In genomic region chr10:5484205-5484604, GRCh38 we compare ENCODE assay signal across 23 cellular contexts. TPM values are rescaled to one million over a fixed set of nuclear protein-coding genes. Genes with fewer than 3 reads are reported as not detected.
DNase-seq lines count a peak whose midpoint lies in the region; ATAC-seq, FAIRE-seq and TF ChIP-seq lines count a peak whose summit lies in the region.
"Had no signal": no experiment of that assay in that cellular context is flagged by ENCODE, and none has a peak within 500 bp of the region (broad histone marks: within the 10 kb centered on the region; RNA-seq: fewer than 3 reads in every experiment).

No MANE protein-coding gene starts in this region.

- peak overlapping the region; percentile 56 for H3K27ac ChIP-seq in keratinocyte (ENCODE audit: control insufficient read depth, insufficient read depth, low read length)
- H3K27ac ChIP-seq: prostate gland, stomach, tibial artery had no signal

- peaks cover 25% of the 10 kb centered on the region for H3K4me1 ChIP-seq in keratinocyte (ENCODE audit: control insufficient read depth, extremely low read depth, insufficient read depth, low read length)
- H3K4me1 ChIP-seq: prostate gland, tibial artery had no signal

- H3K27me3 ChIP-seq in keratinocyte (ENCODE audit: control insufficient read depth, extremely low read depth, insufficient read depth, low read length), result no peaks in the 10 kb centered on the region
- H3K27me3 ChIP-seq: stomach, tibial artery had no signal

- no peaks in the 10 kb centered on the region for H3K36me3 ChIP-seq in keratinocyte (ENCODE audit: control insufficient read depth in 2 of 2, extremely low read depth in 1 of 2, insufficient read depth in 2 of 2, low read length in 2 of 2)
- H3K36me3 ChIP-seq: prostate gland, stomach, tibial artery had no signal

- H3K4me3 ChIP-seq in choroid plexus epithelial cell (ENCODE audit: low read depth, low read length) (no peak overlapping the region), keratinocyte (ENCODE audit: control insufficient read depth in 2 of 3, extremely low read depth in 1 of 3, insufficient read depth in 2 of 3, low read depth in 1 of 3, low read length in 3 of 3) (no peak overlapping the region)
- H3K4me3 ChIP-seq: prostate gland, stomach, tibial artery had no signal

- no peak for FAIRE-seq in H54 (lab: Jason Lieb, UNC)
- FAIRE-seq in keratinocyte (lab: Jason Lieb, UNC), result peak; percentile 98
- FAIRE-seq: D721Med had no signal

- no peaks in the 10 kb centered on the region for H3K79me2 ChIP-seq in keratinocyte (ENCODE audit: control insufficient read depth, insufficient read depth, low read length)

- TF ChIP-seq CTCF in choroid plexus epithelial cell (conservative IDR thresholded peaks at IDR 0.05; ENCODE audit: low read depth, low read length) (no peak), keratinocyte (optimal IDR thresholded peaks at IDR 0.05 in 1 of 3, IDR thresholded peaks at IDR 0.05 in 1 of 3, conservative IDR thresholded peaks at IDR 0.05 in 1 of 3; ENCODE audit: extremely low read depth in 1 of 3, insufficient read depth in 2 of 3, low read length in 3 of 3) (no peak), GM10248 (IDR thresholded peaks at IDR 0.05; ENCODE audit: control extremely low read depth, extremely low read depth, low read depth, missing control alignments) (no peak)

- POLR2A ChIA-PET in GM10248 (lab: Yijun Ruan, JAX), result no interaction called here

- peaks cover 10% of the 10 kb centered on the region for H3K9me3 ChIP-seq in keratinocyte (ENCODE audit: control insufficient read depth, low read depth, low read length)
- H3K9me3 ChIP-seq: prostate gland, stomach, tibial artery had no signal

- no peak for ATAC-seq in GM19467 (IDR thresholded peaks at IDR 0.05; ENCODE audit: unreplicated experiment)

- H3K9ac ChIP-seq in keratinocyte (ENCODE audit: control insufficient read depth, extremely low read depth, insufficient read depth, low read length), result no peak overlapping the region

- dilution Hi-C loops in keratinocyte (cut with MboI; ENCODE audit: extremely low pct_ligation_motif_present, low sequenced_read_pairs), result no loop called here

- no peak for TF ChIP-seq POLR2A in H54 (IDR thresholded peaks at IDR 0.05; ENCODE audit: low read depth, low read length)

- H3K4me2 ChIP-seq in keratinocyte (ENCODE audit: control insufficient read depth, extremely low read depth, insufficient read depth, low read depth, low read length), result peak overlapping the region; percentile 25

- no peaks in the 10 kb centered on the region for H4K20me1 ChIP-seq in keratinocyte (ENCODE audit: control insufficient read depth, extremely low read depth, insufficient read depth, low read length)

- DNase-seq in H54 (ENCODE audit: insufficient read length, low spot score) (peak; percentile 19), RKO (ENCODE audit: low spot score) (peak; percentile 75), choroid plexus epithelial cell (ENCODE audit: low read depth) (peak; percentile 18), keratinocyte (ENCODE audit: low read depth, low spot score) (peak; percentile 93), foreskin melanocyte (no peak), GM10248 (ENCODE audit: extremely low spot score) (no peak), DMS 273 (lab: John Stamatoyannopoulos, UW; ENCODE audit: unreplicated experiment) (no peak)
- DNase-seq: activated CD4-positive, alpha-beta memory T cell treated with anti-CD3 and anti-CD28 coated beads for 36 hours; activated effector memory CD4-positive, alpha-beta T cell treated with Interleukin-2 at 50 U/mL for 16 hours; effector CD4-positive, alpha-beta T cell; H7; Kasumi-1; NCI-H1092; NCI-H2029; NCI-H226; NCI-H748 treated with DMSO at 0.1 percent for 48 hours; Right ventricle myocardium superior; stomach; SW 1271 had no signal

- CTCF ChIA-PET in GM10248 (lab: Yijun Ruan, JAX), result interaction anchor here (0.7 to 1.4 kb wide), 2 partner anchors 10 to 42 kb away, joined by 3 to 5 read pairs; no protein-coding TSS in a partner anchor

- no peak overlapping the region for H2AFZ ChIP-seq in keratinocyte (ENCODE audit: control insufficient read depth, low read length)

- H3K9me1 ChIP-seq in keratinocyte (ENCODE audit: control insufficient read depth, extremely low read depth, insufficient read depth, low read length), result no peaks in the 10 kb centered on the region

RNA-seq across cellular contexts. Expression of gene CALML5, which starts 15.2 kb away (rescaled TPM):
- 5.7 to 11.4 TPM (median 7.3 TPM) in 3 replicates for polyA plus RNA-seq in keratinocyte
- polyA plus RNA-seq in keratinocyte (2011; ENCODE audit: low read depth), result 251 TPM
- 2.1 and 5.6 TPM in 2 replicates for polyA plus RNA-seq in keratinocyte (2011; cell fraction: cytosol; rRNA removed)
- 5.2 and 5.9 TPM in 2 replicates for polyA plus RNA-seq in keratinocyte (2011; cell fraction: nucleus; rRNA removed)
- 19.1 and 439 TPM in 2 replicates for polyA plus RNA-seq in keratinocyte (2012; ENCODE audit: low replicate concordance)
- 0.39 to 0.66 TPM in 2 of 3 replicates, not detected in the other for polyA minus RNA-seq in keratinocyte
- 4.0 TPM for polyA minus RNA-seq in keratinocyte (2011; cell fraction: cytosol; rRNA and poly(A)+ RNA removed)
- 4.1 and 6.1 TPM in 2 replicates for polyA minus RNA-seq in keratinocyte (2011; cell fraction: nucleus; rRNA and poly(A)+ RNA removed)

RNA-seq across cellular contexts. Expression of gene CALML3, which starts 40.6 kb away (rescaled TPM):
- 7.6 to 20.2 TPM (median 14.1 TPM) in 3 replicates for polyA plus RNA-seq in keratinocyte
- 16.6 TPM for polyA plus RNA-seq in keratinocyte (2011; ENCODE audit: low read depth)
- 10.4 and 31.2 TPM in 2 replicates for polyA plus RNA-seq in keratinocyte (2011; cell fraction: cytosol; rRNA removed)
- 11.9 and 17.6 TPM in 2 replicates for polyA plus RNA-seq in keratinocyte (2011; cell fraction: nucleus; rRNA removed)
- polyA plus RNA-seq in keratinocyte (2012; ENCODE audit: low replicate concordance), result 15.7 and 23.6 TPM in 2 replicates
- 2.7 to 5.2 TPM (median 4.4 TPM) in 3 replicates for polyA minus RNA-seq in keratinocyte
- polyA minus RNA-seq in keratinocyte (2011; cell fraction: cytosol; rRNA and poly(A)+ RNA removed), result 17.1 TPM
- 4.6 and 6.0 TPM in 2 replicates for polyA minus RNA-seq in keratinocyte (2011; cell fraction: nucleus; rRNA and poly(A)+ RNA removed)

Comparison
In these comparisons a context has a peak if more than half of its experiments do, and no peak if none do; other contexts are left out.
1. DNase-seq: peak in H54 (single experiment), RKO (single experiment), choroid plexus epithelial cell (single experiment) and keratinocyte (single experiment); none in foreskin melanocyte (single experiment), GM10248 (single experiment) and DMS 273 (single experiment).